2 cellular contexts compared by ENCODE assay signal in genomic region chr12:6724409-6724797, GRCh38.
TF ChIP-seq lines count a peak whose summit lies in the region.

No MANE protein-coding gene starts in this region.

TF ChIP-seq in PFSK-1, 5 proteins besides CTCF, POLR2A, EP300 and RAD21:
- TF ChIP-seq POLR2AphosphoS5 (IDR thresholded peaks at IDR 0.05; ENCODE audit: low read depth, low read length) (0 out of 2 replicates have a peak, but pooled peaks have one; percentile 5), FOXP2 (optimal IDR thresholded peaks at IDR 0.05; ENCODE audit: borderline replicate concordance, extremely low read depth, extremely low read length, insufficient read depth) (no peak)

TF ChIP-seq in HepG2, 621 proteins besides CTCF, POLR2A, EP300 and RAD21 (continues in another document):
- TF ChIP-seq ZBTB38 (CRISPR knock-in tag; IDR thresholded peaks at IDR 0.05) (peak; percentile 82; the same call in 1 of the 2 replicates), POGK (CRISPR knock-in tag; conservative IDR thresholded peaks at IDR 0.05) (0 out of 2 replicates have a peak, but pooled peaks have one; percentile 5), ATF5 (CRISPR knock-in tag; IDR thresholded peaks at IDR 0.05; ENCODE audit: low read depth) (0 out of 2 replicates have a peak, but pooled peaks have one; percentile 2), USF2 (IDR thresholded peaks at IDR 0.05; ENCODE audit: low read depth, low read length) (no peak), USF2 (CRISPR knock-in tag; IDR thresholded peaks at IDR 0.05; ENCODE audit: borderline replicate concordance) (no peak; the same call in 1 of the 2 replicates), BRCA1 (CRISPR knock-in tag; IDR thresholded peaks at IDR 0.05) (peak; percentile 21; the same call in 1 of the 2 replicates), MBD4 (IDR thresholded peaks at IDR 0.05; ENCODE audit: borderline replicate concordance, low read length) (no peak), MIER2 (CRISPR knock-in tag; IDR thresholded peaks at IDR 0.05) (no peak), FLYWCH1 (CRISPR knock-in tag; IDR thresholded peaks at IDR 0.05) (no peak), SNRNP70 (IDR thresholded peaks at IDR 0.05; ENCODE audit: low read depth, low read length) (no peak), WIZ (CRISPR knock-in tag; IDR thresholded peaks at IDR 0.05) (0 out of 2 replicates have a peak, but pooled peaks have one; percentile 1), TIGD3 (CRISPR knock-in tag; IDR thresholded peaks at IDR 0.05; ENCODE audit: borderline replicate concordance) (no peak), CSRNP2 (CRISPR knock-in tag; conservative IDR thresholded peaks at IDR 0.05; ENCODE audit: low read depth) (no peak), ZNF891 (CRISPR knock-in tag; IDR thresholded peaks at IDR 0.05) (peak; percentile 66), HOMEZ (CRISPR knock-in tag; IDR thresholded peaks at IDR 0.05; ENCODE audit: low read depth) (no peak), ZNF17 (CRISPR knock-in tag; IDR thresholded peaks at IDR 0.05) (no peak), ZNF552 (CRISPR knock-in tag; IDR thresholded peaks at IDR 0.05; ENCODE audit: borderline replicate concordance) (no peak), GLI4 (CRISPR knock-in tag; IDR thresholded peaks at IDR 0.05; ENCODE audit: borderline replicate concordance) (no peak), ZNF883 (CRISPR knock-in tag; IDR thresholded peaks at IDR 0.05; ENCODE audit: not compliant biosample characterization) (no peak), ZNF740 (CRISPR knock-in tag; IDR thresholded peaks at IDR 0.05) (0 out of 2 replicates have a peak, but pooled peaks have one; percentile 1), PHF21A (CRISPR knock-in tag; IDR thresholded peaks at IDR 0.05) (no peak), ZNF691 (CRISPR knock-in tag; IDR thresholded peaks at IDR 0.05; ENCODE audit: borderline replicate concordance, low read depth) (peak; percentile 9; the same call in 1 of the 2 replicates), ATRX (CRISPR knock-in tag; IDR thresholded peaks at IDR 0.05; ENCODE audit: borderline replicate concordance) (no peak), ZNF576 (CRISPR knock-in tag; IDR thresholded peaks at IDR 0.05) (0 out of 2 replicates have a peak, but pooled peaks have one; percentile 4), SETDB1 (CRISPR knock-in tag; IDR thresholded peaks at IDR 0.05; ENCODE audit: borderline replicate concordance) (no peak), ZMAT3 (CRISPR knock-in tag; conservative IDR thresholded peaks at IDR 0.05) (no peak; the same call in 1 of the 2 replicates), TOPORS (CRISPR knock-in tag; IDR thresholded peaks at IDR 0.05) (peak; percentile 13; the same call in 1 of the 2 replicates), ZNF678 (CRISPR knock-in tag; IDR thresholded peaks at IDR 0.05) (peak; percentile 29; the same call in 1 of the 2 replicates), ZNF235 (CRISPR knock-in tag; IDR thresholded peaks at IDR 0.05; ENCODE audit: borderline replicate concordance) (0 out of 2 replicates have a peak, but pooled peaks have one; percentile 6), JUNB (CRISPR knock-in tag; IDR thresholded peaks at IDR 0.05; ENCODE audit: borderline replicate concordance) (no peak), ZNF234 (CRISPR knock-in tag; conservative IDR thresholded peaks at IDR 0.05) (no peak), GABPB1 (CRISPR knock-in tag; IDR thresholded peaks at IDR 0.05) (no peak), MYPOP (CRISPR knock-in tag; IDR thresholded peaks at IDR 0.05) (peak; percentile 9; the same call in 1 of the 2 replicates), ZNF318 (CRISPR knock-in tag; IDR thresholded peaks at IDR 0.05) (0 out of 2 replicates have a peak, but pooled peaks have one; percentile 12), SNAPC2 (CRISPR knock-in tag; IDR thresholded peaks at IDR 0.05) (0 out of 2 replicates have a peak, but pooled peaks have one; percentile 21)
